In the genomic region with DNA sequence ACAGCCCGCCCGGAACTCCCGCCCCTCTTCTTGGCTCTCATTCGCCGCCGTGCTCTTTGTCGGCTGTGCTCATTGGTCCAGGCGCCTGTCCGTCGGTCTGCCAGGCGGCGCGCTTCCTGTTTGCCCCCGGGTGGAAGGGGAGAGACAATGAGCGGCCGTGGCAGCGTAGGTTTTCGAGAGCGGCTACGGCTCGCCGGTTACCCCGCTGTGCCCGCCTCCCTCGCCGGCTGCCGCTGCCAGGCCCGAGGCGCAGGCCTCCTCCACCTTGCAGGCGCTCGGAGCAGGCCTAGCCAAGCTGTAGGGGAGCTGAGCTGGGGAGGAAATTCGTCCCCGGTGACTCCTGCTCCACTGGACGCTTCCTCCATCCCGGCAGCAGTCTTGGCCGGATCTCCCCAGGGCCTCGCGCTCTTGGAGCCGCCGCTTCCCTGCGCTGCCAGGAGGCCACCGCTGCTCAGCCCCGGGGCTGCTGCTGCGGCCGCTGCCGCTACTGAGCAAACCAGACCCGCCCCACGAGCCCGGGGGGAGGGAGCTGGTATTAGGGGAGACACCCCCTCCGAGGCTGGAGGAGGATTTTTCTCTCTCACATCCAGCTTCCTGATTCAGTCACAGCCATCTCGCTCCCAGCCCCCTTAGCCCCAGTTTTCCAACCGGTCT, we compare ENCODE assay signal across 1 cellular context.
TF ChIP-seq lines count a peak whose summit lies in the region.

A gene (minus strand): TSS at position 2 of the 654 bp plus-strand sequence. CDS start 202 bp downstream, outside the sequence.

TF ChIP-seq in K562, 482 proteins besides CTCF, POLR2A, EP300 and RAD21 (continued from another document and continues in another):
- TF ChIP-seq, protein P1, sequence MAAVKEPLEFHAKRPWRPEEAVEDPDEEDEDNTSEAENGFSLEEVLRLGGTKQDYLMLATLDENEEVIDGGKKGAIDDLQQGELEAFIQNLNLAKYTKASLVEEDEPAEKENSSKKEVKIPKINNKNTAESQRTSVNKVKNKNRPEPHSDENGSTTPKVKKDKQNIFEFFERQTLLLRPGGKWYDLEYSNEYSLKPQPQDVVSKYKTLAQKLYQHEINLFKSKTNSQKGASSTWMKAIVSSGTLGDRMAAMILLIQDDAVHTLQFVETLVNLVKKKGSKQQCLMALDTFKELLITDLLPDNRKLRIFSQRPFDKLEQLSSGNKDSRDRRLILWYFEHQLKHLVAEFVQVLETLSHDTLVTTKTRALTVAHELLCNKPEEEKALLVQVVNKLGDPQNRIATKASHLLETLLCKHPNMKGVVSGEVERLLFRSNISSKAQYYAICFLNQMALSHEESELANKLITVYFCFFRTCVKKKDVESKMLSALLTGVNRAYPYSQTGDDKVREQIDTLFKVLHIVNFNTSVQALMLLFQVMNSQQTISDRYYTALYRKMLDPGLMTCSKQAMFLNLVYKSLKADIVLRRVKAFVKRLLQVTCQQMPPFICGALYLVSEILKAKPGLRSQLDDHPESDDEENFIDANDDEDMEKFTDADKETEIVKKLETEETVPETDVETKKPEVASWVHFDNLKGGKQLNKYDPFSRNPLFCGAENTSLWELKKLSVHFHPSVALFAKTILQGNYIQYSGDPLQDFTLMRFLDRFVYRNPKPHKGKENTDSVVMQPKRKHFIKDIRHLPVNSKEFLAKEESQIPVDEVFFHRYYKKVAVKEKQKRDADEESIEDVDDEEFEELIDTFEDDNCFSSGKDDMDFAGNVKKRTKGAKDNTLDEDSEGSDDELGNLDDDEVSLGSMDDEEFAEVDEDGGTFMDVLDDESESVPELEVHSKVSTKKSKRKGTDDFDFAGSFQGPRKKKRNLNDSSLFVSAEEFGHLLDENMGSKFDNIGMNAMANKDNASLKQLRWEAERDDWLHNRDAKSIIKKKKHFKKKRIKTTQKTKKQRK (IDR thresholded peaks at IDR 0.05; ENCODE audit: borderline replicate concordance, low read depth, low read length) = peak; percentile 70; the same call in 1 of the 2 replicates
- TF ChIP-seq, protein P2, sequence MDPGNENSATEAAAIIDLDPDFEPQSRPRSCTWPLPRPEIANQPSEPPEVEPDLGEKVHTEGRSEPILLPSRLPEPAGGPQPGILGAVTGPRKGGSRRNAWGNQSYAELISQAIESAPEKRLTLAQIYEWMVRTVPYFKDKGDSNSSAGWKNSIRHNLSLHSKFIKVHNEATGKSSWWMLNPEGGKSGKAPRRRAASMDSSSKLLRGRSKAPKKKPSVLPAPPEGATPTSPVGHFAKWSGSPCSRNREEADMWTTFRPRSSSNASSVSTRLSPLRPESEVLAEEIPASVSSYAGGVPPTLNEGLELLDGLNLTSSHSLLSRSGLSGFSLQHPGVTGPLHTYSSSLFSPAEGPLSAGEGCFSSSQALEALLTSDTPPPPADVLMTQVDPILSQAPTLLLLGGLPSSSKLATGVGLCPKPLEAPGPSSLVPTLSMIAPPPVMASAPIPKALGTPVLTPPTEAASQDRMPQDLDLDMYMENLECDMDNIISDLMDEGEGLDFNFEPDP (CRISPR knock-in tag; IDR thresholded peaks at IDR 0.05) = peak; percentile 87; the same call in 1 of the 2 replicates
- TF ChIP-seq THRAP3 (IDR thresholded peaks at IDR 0.05; ENCODE audit: borderline replicate concordance) (no peak), ATF7 (IDR thresholded peaks at IDR 0.05) (peak; percentile 53), PHF20 (IDR thresholded peaks at IDR 0.05; ENCODE audit: partially characterized antibody) (peak; percentile 75), ZNF282 (CRISPR knock-in tag; IDR thresholded peaks at IDR 0.05) (no peak), LEF1 (IDR thresholded peaks at IDR 0.05) (peak; percentile 16; the same call in 1 of the 2 replicates), SIN3B (IDR thresholded peaks at IDR 0.05; ENCODE audit: low read depth) (peak; percentile 50; the same call in 1 of the 2 replicates), SREBF2 (CRISPR knock-in tag; IDR thresholded peaks at IDR 0.05) (no peak), ZNF124 (CRISPR knock-in tag; IDR thresholded peaks at IDR 0.05) (no peak), SRF (CRISPR knock-in tag; IDR thresholded peaks at IDR 0.05) (no peak), GATA2 (CRISPR knock-in tag; IDR thresholded peaks at IDR 0.05) (no peak), RBM15 (IDR thresholded peaks at IDR 0.05; ENCODE audit: insufficient read depth, low read length) (no peak), OTX1 (CRISPR knock-in tag; IDR thresholded peaks at IDR 0.05) (peak; percentile 84), ZNF589 (CRISPR knock-in tag; IDR thresholded peaks at IDR 0.05; ENCODE audit: low read depth) (0 out of 2 replicates have a peak, but pooled peaks have one; percentile 47), NFIC (IDR thresholded peaks at IDR 0.05) (peak; percentile 26; the same call in 1 of the 2 replicates), TARDBP (IDR thresholded peaks at IDR 0.05) (peak; percentile 80), IRF2 (CRISPR knock-in tag; IDR thresholded peaks at IDR 0.05) (no peak), GATAD2B (IDR thresholded peaks at IDR 0.05; ENCODE audit: borderline replicate concordance) (no peak), TOE1 (IDR thresholded peaks at IDR 0.05; ENCODE audit: borderline replicate concordance) (peak; percentile 66; the same call in 1 of the 2 replicates), TOE1 (CRISPR knock-in tag; IDR thresholded peaks at IDR 0.05; ENCODE audit: borderline replicate concordance, low read depth) (no peak), E2F3 (CRISPR knock-in tag; IDR thresholded peaks at IDR 0.05) (peak; percentile 35; the same call in 1 of the 2 replicates), SETDB1 (IDR thresholded peaks at IDR 0.05; ENCODE audit: low read length) (no peak), SAP30 (IDR thresholded peaks at IDR 0.05; ENCODE audit: borderline replicate concordance, insufficient read depth, low read depth, low read length, poor library complexity, severe bottlenecking) (peak; percentile 75)
- TF ChIP-seq, protein P3, sequence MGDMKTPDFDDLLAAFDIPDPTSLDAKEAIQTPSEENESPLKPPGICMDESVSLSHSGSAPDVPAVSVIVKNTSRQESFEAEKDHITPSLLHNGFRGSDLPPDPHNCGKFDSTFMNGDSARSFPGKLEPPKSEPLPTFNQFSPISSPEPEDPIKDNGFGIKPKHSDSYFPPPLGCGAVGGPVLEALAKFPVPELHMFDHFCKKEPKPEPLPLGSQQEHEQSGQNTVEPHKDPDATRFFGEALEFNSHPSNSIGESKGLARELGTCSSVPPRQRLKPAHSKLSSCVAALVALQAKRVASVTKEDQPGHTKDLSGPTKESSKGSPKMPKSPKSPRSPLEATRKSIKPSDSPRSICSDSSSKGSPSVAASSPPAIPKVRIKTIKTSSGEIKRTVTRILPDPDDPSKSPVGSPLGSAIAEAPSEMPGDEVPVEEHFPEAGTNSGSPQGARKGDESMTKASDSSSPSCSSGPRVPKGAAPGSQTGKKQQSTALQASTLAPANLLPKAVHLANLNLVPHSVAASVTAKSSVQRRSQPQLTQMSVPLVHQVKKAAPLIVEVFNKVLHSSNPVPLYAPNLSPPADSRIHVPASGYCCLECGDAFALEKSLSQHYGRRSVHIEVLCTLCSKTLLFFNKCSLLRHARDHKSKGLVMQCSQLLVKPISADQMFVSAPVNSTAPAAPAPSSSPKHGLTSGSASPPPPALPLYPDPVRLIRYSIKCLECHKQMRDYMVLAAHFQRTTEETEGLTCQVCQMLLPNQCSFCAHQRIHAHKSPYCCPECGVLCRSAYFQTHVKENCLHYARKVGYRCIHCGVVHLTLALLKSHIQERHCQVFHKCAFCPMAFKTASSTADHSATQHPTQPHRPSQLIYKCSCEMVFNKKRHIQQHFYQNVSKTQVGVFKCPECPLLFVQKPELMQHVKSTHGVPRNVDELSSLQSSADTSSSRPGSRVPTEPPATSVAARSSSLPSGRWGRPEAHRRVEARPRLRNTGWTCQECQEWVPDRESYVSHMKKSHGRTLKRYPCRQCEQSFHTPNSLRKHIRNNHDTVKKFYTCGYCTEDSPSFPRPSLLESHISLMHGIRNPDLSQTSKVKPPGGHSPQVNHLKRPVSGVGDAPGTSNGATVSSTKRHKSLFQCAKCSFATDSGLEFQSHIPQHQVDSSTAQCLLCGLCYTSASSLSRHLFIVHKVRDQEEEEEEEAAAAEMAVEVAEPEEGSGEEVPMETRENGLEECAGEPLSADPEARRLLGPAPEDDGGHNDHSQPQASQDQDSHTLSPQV (IDR thresholded peaks at IDR 0.05) = no peak
- TF ChIP-seq, protein P4, sequence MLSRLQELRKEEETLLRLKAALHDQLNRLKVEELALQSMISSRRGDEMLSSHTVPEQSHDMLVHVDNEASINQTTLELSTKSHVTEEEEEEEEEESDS (CRISPR knock-in tag; IDR thresholded peaks at IDR 0.05) = no peak
- TF ChIP-seq, protein P5, sequence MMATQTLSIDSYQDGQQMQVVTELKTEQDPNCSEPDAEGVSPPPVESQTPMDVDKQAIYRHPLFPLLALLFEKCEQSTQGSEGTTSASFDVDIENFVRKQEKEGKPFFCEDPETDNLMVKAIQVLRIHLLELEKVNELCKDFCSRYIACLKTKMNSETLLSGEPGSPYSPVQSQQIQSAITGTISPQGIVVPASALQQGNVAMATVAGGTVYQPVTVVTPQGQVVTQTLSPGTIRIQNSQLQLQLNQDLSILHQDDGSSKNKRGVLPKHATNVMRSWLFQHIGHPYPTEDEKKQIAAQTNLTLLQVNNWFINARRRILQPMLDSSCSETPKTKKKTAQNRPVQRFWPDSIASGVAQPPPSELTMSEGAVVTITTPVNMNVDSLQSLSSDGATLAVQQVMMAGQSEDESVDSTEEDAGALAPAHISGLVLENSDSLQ (IDR thresholded peaks at IDR 0.05) = peak; percentile 100
- TF ChIP-seq, protein P6, sequence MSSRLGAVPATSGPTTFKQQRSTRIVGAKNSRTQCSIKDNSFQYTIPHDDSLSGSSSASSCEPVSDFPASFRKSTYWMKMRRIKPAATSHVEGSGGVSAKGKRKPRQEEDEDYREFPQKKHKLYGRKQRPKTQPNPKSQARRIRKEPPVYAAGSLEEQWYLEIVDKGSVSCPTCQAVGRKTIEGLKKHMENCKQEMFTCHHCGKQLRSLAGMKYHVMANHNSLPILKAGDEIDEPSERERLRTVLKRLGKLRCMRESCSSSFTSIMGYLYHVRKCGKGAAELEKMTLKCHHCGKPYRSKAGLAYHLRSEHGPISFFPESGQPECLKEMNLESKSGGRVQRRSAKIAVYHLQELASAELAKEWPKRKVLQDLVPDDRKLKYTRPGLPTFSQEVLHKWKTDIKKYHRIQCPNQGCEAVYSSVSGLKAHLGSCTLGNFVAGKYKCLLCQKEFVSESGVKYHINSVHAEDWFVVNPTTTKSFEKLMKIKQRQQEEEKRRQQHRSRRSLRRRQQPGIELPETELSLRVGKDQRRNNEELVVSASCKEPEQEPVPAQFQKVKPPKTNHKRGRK (tag; IDR thresholded peaks at IDR 0.05) = no peak
- TF ChIP-seq, protein P7, sequence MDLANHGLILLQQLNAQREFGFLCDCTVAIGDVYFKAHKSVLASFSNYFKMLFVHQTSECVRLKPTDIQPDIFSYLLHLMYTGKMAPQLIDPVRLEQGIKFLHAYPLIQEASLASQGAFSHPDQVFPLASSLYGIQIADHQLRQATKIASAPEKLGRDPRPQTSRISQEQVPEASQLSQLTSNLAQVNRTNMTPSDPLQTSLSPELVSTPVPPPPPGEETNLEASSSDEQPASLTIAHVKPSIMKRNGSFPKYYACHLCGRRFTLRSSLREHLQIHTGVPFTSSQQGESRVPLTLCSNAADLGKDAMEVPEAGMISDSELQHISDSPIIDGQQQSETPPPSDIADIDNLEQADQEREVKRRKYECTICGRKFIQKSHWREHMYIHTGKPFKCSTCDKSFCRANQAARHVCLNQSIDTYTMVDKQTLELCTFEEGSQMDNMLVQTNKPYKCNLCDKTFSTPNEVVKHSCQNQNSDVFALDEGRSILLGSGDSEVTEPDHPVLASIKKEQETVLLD (IDR thresholded peaks at IDR 0.05) = peak; percentile 59; the same call in 1 of the 2 replicates
- TF ChIP-seq, protein P8, sequence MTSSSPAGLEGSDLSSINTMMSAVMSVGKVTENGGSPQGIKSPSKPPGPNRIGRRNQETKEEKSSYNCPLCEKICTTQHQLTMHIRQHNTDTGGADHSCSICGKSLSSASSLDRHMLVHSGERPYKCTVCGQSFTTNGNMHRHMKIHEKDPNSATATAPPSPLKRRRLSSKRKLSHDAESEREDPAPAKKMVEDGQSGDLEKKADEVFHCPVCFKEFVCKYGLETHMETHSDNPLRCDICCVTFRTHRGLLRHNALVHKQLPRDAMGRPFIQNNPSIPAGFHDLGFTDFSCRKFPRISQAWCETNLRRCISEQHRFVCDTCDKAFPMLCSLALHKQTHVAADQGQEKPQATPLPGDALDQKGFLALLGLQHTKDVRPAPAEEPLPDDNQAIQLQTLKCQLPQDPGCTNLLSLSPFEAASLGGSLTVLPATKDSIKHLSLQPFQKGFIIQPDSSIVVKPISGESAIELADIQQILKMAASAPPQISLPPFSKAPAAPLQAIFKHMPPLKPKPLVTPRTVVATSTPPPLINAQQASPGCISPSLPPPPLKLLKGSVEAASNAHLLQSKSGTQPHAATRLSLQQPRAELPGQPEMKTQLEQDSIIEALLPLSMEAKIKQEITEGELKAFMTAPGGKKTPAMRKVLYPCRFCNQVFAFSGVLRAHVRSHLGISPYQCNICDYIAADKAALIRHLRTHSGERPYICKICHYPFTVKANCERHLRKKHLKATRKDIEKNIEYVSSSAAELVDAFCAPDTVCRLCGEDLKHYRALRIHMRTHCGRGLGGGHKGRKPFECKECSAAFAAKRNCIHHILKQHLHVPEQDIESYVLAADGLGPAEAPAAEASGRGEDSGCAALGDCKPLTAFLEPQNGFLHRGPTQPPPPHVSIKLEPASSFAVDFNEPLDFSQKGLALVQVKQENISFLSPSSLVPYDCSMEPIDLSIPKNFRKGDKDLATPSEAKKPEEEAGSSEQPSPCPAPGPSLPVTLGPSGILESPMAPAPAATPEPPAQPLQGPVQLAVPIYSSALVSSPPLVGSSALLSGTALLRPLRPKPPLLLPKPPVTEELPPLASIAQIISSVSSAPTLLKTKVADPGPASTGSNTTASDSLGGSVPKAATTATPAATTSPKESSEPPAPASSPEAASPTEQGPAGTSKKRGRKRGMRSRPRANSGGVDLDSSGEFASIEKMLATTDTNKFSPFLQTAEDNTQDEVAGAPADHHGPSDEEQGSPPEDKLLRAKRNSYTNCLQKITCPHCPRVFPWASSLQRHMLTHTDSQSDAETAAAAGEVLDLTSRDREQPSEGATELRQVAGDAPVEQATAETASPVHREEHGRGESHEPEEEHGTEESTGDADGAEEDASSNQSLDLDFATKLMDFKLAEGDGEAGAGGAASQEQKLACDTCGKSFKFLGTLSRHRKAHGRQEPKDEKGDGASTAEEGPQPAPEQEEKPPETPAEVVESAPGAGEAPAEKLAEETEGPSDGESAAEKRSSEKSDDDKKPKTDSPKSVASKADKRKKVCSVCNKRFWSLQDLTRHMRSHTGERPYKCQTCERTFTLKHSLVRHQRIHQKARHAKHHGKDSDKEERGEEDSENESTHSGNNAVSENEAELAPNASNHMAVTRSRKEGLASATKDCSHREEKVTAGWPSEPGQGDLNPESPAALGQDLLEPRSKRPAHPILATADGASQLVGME (CRISPR knock-in tag; IDR thresholded peaks at IDR 0.05) = peak; percentile 83; the same call in 1 of the 2 replicates
